8 cellular contexts compared by ENCODE assay signal in genomic region chrX:129980043-129980442, GRCh38. TPM values are rescaled to one million over a fixed set of nuclear protein-coding genes. Genes with fewer than 3 reads are reported as not detected.
DNase-seq lines count a peak whose midpoint lies in the region; ATAC-seq, FAIRE-seq and TF ChIP-seq lines count a peak whose summit lies in the region.

No MANE protein-coding gene starts in this region.

- DNase-seq in activated effector memory CD4-positive, alpha-beta T cell treated with anti-CD3 and anti-CD28 coated beads, Interleukin-2, amount 50 U/mL, for 16 hours: peak; percentile 73
- DNase-seq in activated effector memory CD4-positive, alpha-beta T cell treated with Interleukin-2 at 50 U/mL for 16 hours: no peak
- peak; percentile 43 for DNase-seq in activated naive CD4-positive, alpha-beta T cell treated with anti-CD3 and anti-CD28 coated beads for 36 hours
- DNase-seq in HepG2 (ENCODE audit: low spot score): no peak
- peak; percentile 51 for DNase-seq in transverse colon
- DNase-seq in SKM-1 (lab: John Stamatoyannopoulos, UW; ENCODE audit: unreplicated experiment): no peak
- no peak for DNase-seq in NCI-H1436 treated with DMSO at 0.1 percent for 48 hours (lab: John Stamatoyannopoulos, UW)

- H3K9ac ChIP-seq in HepG2 (ENCODE audit: insufficient read depth, low read depth, low read length): no peak overlapping the region

- H3K9me3 ChIP-seq in HepG2 (ENCODE audit: low read length) (no peaks in the 10 kb centered on the region), transverse colon (no peaks in the 10 kb centered on the region)

- peaks cover 5% of the 10 kb centered on the region for H3K4me1 ChIP-seq in HepG2 (ENCODE audit: insufficient read depth, low read length)
- H3K4me1 ChIP-seq in transverse colon: peaks cover 0 to 6% (median 2%) of the 10 kb centered on the region in 4 donors

- no peak for TF ChIP-seq POLR2A in HepG2 (IDR thresholded peaks at IDR 0.05; ENCODE audit: insufficient read depth in 1 of 2, low read depth in 2 of 2, low read length in 2 of 2)
- no peak for TF ChIP-seq POLR2A in transverse colon (IDR thresholded peaks at IDR 0.05)

- WGBS in HepG2 (ENCODE audit: low lambda C conversion rate): no CpG with 5 or more reads among the region's 36 CpGs
- WGBS in transverse colon (ENCODE audit: low coverage in 1 of 2), 2 donors: 59% methylated on average over 26 of the region's 36 CpGs; no CpG with 5 or more reads in 1 of the 2 donors

- no peaks in the 10 kb centered on the region for H3K79me2 ChIP-seq in HepG2 (ENCODE audit: insufficient read depth, low read length)

- no peak for TF ChIP-seq RAD21 in HepG2 (CRISPR knock-in tag; IDR thresholded peaks at IDR 0.05)

- TF ChIP-seq EP300 in HepG2 (IDR thresholded peaks at IDR 0.05; ENCODE audit: low read depth in 2 of 2, low read length in 2 of 2) (no peak), HepG2 (CRISPR knock-in tag; IDR thresholded peaks at IDR 0.05; ENCODE audit: borderline replicate concordance) (no peak), transverse colon (IDR thresholded peaks at IDR 0.05; ENCODE audit: low read depth) (no peak)

- no TSS peak for BruUV-seq in HepG2 (replicated peaks; lab: Mats Ljungman, UMichigan)

- H3K27me3 ChIP-seq in HepG2 (ENCODE audit: control insufficient read depth in 1 of 2, insufficient read depth in 2 of 2, low read length in 2 of 2) (no peaks in the 10 kb centered on the region), transverse colon (no peaks in the 10 kb centered on the region)

- FAIRE-seq in HepG2 (lab: Jason Lieb, UNC): no peak

- no peaks in the 10 kb centered on the region for H3K27me3 Mint-ChIP-seq in activated naive CD4-positive, alpha-beta T cell treated with anti-CD3 and anti-CD28 coated beads for 36 hours (ENCODE audit: low read depth)

- CTCF ChIA-PET in activated naive CD4-positive, alpha-beta T cell treated with anti-CD3 and anti-CD28 coated beads for 36 hours (lab: Charles Lee): no interaction called here
- CTCF ChIA-PET in HepG2 (lab: Yijun Ruan, JAX; ENCODE audit: low intra/inter-chr PET ratio, low total read pairs): no interaction called here

- ATAC-seq in HepG2: peak; percentile 32
- ATAC-seq in HG03108 (IDR thresholded peaks at IDR 0.05; ENCODE audit: unreplicated experiment): no peak

- no peak overlapping the region for H3K27ac Mint-ChIP-seq in activated naive CD4-positive, alpha-beta T cell treated with anti-CD3 and anti-CD28 coated beads for 36 hours

- no peaks in the 10 kb centered on the region for H3K9me3 Mint-ChIP-seq in activated naive CD4-positive, alpha-beta T cell treated with anti-CD3 and anti-CD28 coated beads for 36 hours

- POLR2A ChIA-PET in HepG2 (lab: Yijun Ruan, JAX): no interaction called here

- in situ Hi-C loops in HepG2 (cut with HindIII; ENCODE audit: extremely low pct_ligation_motif_present, low pct_unique_long_range_greater_than_20kb) (no loop called here), transverse colon (cut with MboI; ENCODE audit: low pct_ligation_motif_present in 1 of 4, low pct_unique_long_range_greater_than_20kb in 1 of 4, low sequenced_read_pairs in 3 of 4) (no loop called here)

- H3K27ac ChIP-seq in HepG2 (ENCODE audit: extremely low read length, insufficient read depth, low read length) (no peak overlapping the region), transverse colon (peak overlapping the region in 3 of 4 donors; percentile 74 to 89 (median 76))

- intact Hi-C loops in activated naive CD4-positive, alpha-beta T cell treated with anti-CD3 and anti-CD28 coated beads for 36 hours (cut with micrococcal nuclease): loop anchor here (5.0 to 10.0 kb wide), 3 partner anchors 142 to 1835 kb away; partner anchors contain the start of gene ENOX2
- intact Hi-C loops in HepG2 (cut with micrococcal nuclease; ENCODE audit: unreplicated experiment) (loop anchor here (5.0 kb wide), 1 partner anchor 48 kb away; no protein-coding TSS in a partner anchor), transverse colon (cut with DNase I; ENCODE audit: low total_unique reads) (loop anchor here (10.0 kb wide), 1 partner anchor 45 kb away; no protein-coding TSS in a partner anchor)

- H4K20me1 ChIP-seq in HepG2 (ENCODE audit: insufficient read depth, low read length): no peaks in the 10 kb centered on the region

- H3K4me3 ChIP-seq in HepG2 (replicated peaks in 1 of 3; ENCODE audit: insufficient read depth in 1 of 3, low read depth in 2 of 3, low read length in 3 of 3): peak overlapping the region in 2 of 3 experiments; percentile 26 to 66; a peak in 2 of 6 replicates
- peak overlapping the region in 1 of 4 donors; percentile 46 for H3K4me3 ChIP-seq in transverse colon

- TF ChIP-seq CTCF in HepG2 (CRISPR knock-in tag; IDR thresholded peaks at IDR 0.05) (no peak), transverse colon (IDR thresholded peaks at IDR 0.05) (no peak)

- peaks cover 9% of the 10 kb centered on the region for H3K4me1 Mint-ChIP-seq in activated naive CD4-positive, alpha-beta T cell treated with anti-CD3 and anti-CD28 coated beads for 36 hours (ENCODE audit: low read depth)

- peak overlapping the region; percentile 38 for H3K4me3 Mint-ChIP-seq in activated naive CD4-positive, alpha-beta T cell treated with anti-CD3 and anti-CD28 coated beads for 36 hours

- peak overlapping the region; percentile 47; the same call in 1 of the 2 replicates for H3K4me2 ChIP-seq in HepG2 (ENCODE audit: low read depth, low read length)

- H3K36me3 ChIP-seq in HepG2 (replicated peaks in 1 of 2; ENCODE audit: control insufficient read depth in 1 of 2, insufficient read depth in 2 of 2, low read length in 2 of 2) (no peaks in the 10 kb centered on the region), transverse colon (no peaks in the 10 kb centered on the region)

- no peak overlapping the region for H2AFZ ChIP-seq in HepG2 (ENCODE audit: low read length)

- H3K36me3 Mint-ChIP-seq in activated naive CD4-positive, alpha-beta T cell treated with anti-CD3 and anti-CD28 coated beads for 36 hours (ENCODE audit: low read depth): no peaks in the 10 kb centered on the region

TF ChIP-seq in HepG2, 621 proteins besides CTCF, POLR2A, EP300 and RAD21 (continues in another document):
- TF ChIP-seq TSC22D2 (CRISPR knock-in tag; IDR thresholded peaks at IDR 0.05; ENCODE audit: borderline replicate concordance): no peak
- no peak for TF ChIP-seq ISL2 (CRISPR knock-in tag; IDR thresholded peaks at IDR 0.05)
- no peak for TF ChIP-seq SALL2 (CRISPR knock-in tag; IDR thresholded peaks at IDR 0.05)
- TF ChIP-seq ZNF704 (CRISPR knock-in tag; IDR thresholded peaks at IDR 0.05; ENCODE audit: borderline replicate concordance): no peak
- TF ChIP-seq ZNF740 (CRISPR knock-in tag; IDR thresholded peaks at IDR 0.05): 0 out of 2 replicates have a peak, but pooled peaks have one; percentile 56
- TF ChIP-seq FOSL1 (CRISPR knock-in tag; IDR thresholded peaks at IDR 0.05; ENCODE audit: borderline replicate concordance): no peak
- TF ChIP-seq ZZZ3 (CRISPR knock-in tag; IDR thresholded peaks at IDR 0.05; ENCODE audit: borderline replicate concordance): no peak
- TF ChIP-seq CBX1 (IDR thresholded peaks at IDR 0.05; ENCODE audit: low read depth): no peak
- TF ChIP-seq ZNF496 (CRISPR knock-in tag; IDR thresholded peaks at IDR 0.05; ENCODE audit: insufficient replicate concordance): no peak

RNA-seq across cellular contexts. Expression of gene BCORL1, which starts 2.4 kb away (rescaled TPM):
- total RNA-seq in activated naive CD4-positive, alpha-beta T cell treated with anti-CD3 and anti-CD28 coated beads for 36 hours: 1 to 10 TPM; 3.6 to 4.1 TPM
- total RNA-seq in HepG2 (2016; rRNA removed; fragmentation: Illumina TruSeq; extraction: Trizol) (1.4 and 4.1 TPM in 2 replicates), transverse colon (10 to 100 TPM in 1 of 4 donors, 1 to 10 TPM in 3; 5.6 to 11.6 (median 8.0) TPM)
- total RNA-seq in HepG2 (2016; cell fraction: cytosol; rRNA removed; fragmentation: Illumina TruSeq; extraction: Trizol; ENCODE audit: low read depth): 1.1 and 1.2 TPM in 2 replicates
- total RNA-seq in HepG2 (2016; cell fraction: insoluble cytoplasmic fraction; rRNA removed; fragmentation: Illumina TruSeq; extraction: Trizol): 0.84 and 3.6 TPM in 2 replicates
- 2.2 and 2.8 TPM in 2 replicates for total RNA-seq in HepG2 (2016; cell fraction: membrane; rRNA removed; fragmentation: Illumina TruSeq; extraction: Trizol)
- 3.0 and 4.6 TPM in 2 replicates for total RNA-seq in HepG2 (2016; cell fraction: nucleus; rRNA removed; fragmentation: Illumina TruSeq; extraction: Trizol)
- polyA plus RNA-seq in HepG2 (2011; rRNA removed): 0.67 and 0.71 TPM in 2 replicates
- polyA plus RNA-seq in HepG2 (2011; cell fraction: cytosol; rRNA removed): 0.45 and 0.51 TPM in 2 replicates
- 2.3 and 3.4 TPM in 2 replicates for polyA plus RNA-seq in HepG2 (2011; cell fraction: nucleus; rRNA removed)
- 4.1 and 4.2 TPM in 2 replicates for polyA plus RNA-seq in HepG2 (2012)
- 0.23 and 0.25 TPM in 2 replicates for polyA plus RNA-seq in HepG2 (2016; cell fraction: cytosol; fragmentation: Illumina TruSeq; extraction: Trizol; ENCODE audit: low read depth)
- 3.5 and 5.3 TPM in 2 replicates for polyA plus RNA-seq in HepG2 (2016; cell fraction: insoluble cytoplasmic fraction; fragmentation: Illumina TruSeq; extraction: Trizol; ENCODE audit: low read depth)
- 0.49 and 0.65 TPM in 2 replicates for polyA plus RNA-seq in HepG2 (2016; cell fraction: membrane; fragmentation: Illumina TruSeq; extraction: Trizol; ENCODE audit: low read depth)
- 5.0 and 5.4 TPM in 2 replicates for polyA plus RNA-seq in HepG2 (2016; cell fraction: nucleus; fragmentation: Illumina TruSeq; extraction: Trizol; ENCODE audit: insufficient read depth, low read depth)
- 1.6 and 3.1 TPM in 2 replicates for polyA minus RNA-seq in HepG2 (2011; rRNA and poly(A)+ RNA removed; ENCODE audit: low replicate concordance)
- 2.0 and 2.8 TPM in 2 replicates for polyA minus RNA-seq in HepG2 (2011; cell fraction: cytosol; rRNA and poly(A)+ RNA removed)
- 2.1 and 3.0 TPM in 2 replicates for polyA minus RNA-seq in HepG2 (2011; cell fraction: nucleus; rRNA and poly(A)+ RNA removed)

Comparison
In these comparisons a context has a peak if more than half of its experiments do, and no peak if none do; other contexts are left out.
1. DNase-seq: peak in activated effector memory CD4-positive, alpha-beta T cell treated with anti-CD3 and anti-CD28 coated beads, Interleukin-2, amount 50 U/mL, for 16 hours (single experiment), activated naive CD4-positive, alpha-beta T cell treated with anti-CD3 and anti-CD28 coated beads for 36 hours (single experiment) and transverse colon (single experiment); none in activated effector memory CD4-positive, alpha-beta T cell treated with Interleukin-2 at 50 U/mL for 16 hours (single experiment), HepG2 (single experiment), SKM-1 (single experiment) and NCI-H1436 treated with DMSO at 0.1 percent for 48 hours (single experiment).